9 cellular contexts compared by ENCODE assay signal in genomic region chr5:116573617-116574431, GRCh38. TPM values are rescaled to one million over a fixed set of nuclear protein-coding genes. Genes with fewer than 3 reads are reported as not detected.
DNase-seq lines count a peak whose midpoint lies in the region; ATAC-seq, FAIRE-seq and TF ChIP-seq lines count a peak whose summit lies in the region.
"Had no signal": no experiment of that assay in that cellular context is flagged by ENCODE, and none has a peak within 500 bp of the region (broad histone marks: within the 10 kb centered on the region; RNA-seq: fewer than 3 reads in every experiment).

No MANE protein-coding gene starts in this region.

- H3K4me1 Mint-ChIP-seq in activated B cell treated with CpG ODN at 0.5 μM for 24 hours = peaks cover 42% of the 10 kb centered on the region

- no peaks in the 10 kb centered on the region for H3K9me3 ChIP-seq in neutrophil

- H3K36me3 ChIP-seq in neutrophil = no peaks in the 10 kb centered on the region

- peaks cover 100% of the 10 kb centered on the region for H3K27me3 ChIP-seq in neutrophil

- H3K27ac Mint-ChIP-seq in activated B cell treated with CpG ODN at 0.5 μM for 24 hours = no peak overlapping the region

- no peaks in the 10 kb centered on the region for H3K36me3 Mint-ChIP-seq in activated B cell treated with CpG ODN at 0.5 μM for 24 hours (ENCODE audit: low read depth)

- intact Hi-C loops in activated B cell treated with CpG ODN at 0.5 μM for 24 hours (cut with micrococcal nuclease) = loop anchor here (10.0 kb wide), 3 partner anchors 489 to 1399 kb away; partner anchors contain the start of genes COMMD10 and FEM1C

- CTCF ChIA-PET in activated B cell treated with CpG ODN at 0.5 μM for 24 hours (lab: Charles Lee) = no interaction called here

- no peak for FAIRE-seq in frontal cortex (lab: Jason Lieb, UNC)

- H3K4me3 Mint-ChIP-seq in activated B cell treated with CpG ODN at 0.5 μM for 24 hours = peak overlapping the region; percentile 83

- H3K4me1 ChIP-seq in neutrophil (ENCODE audit: control insufficient read depth in 1 of 2, insufficient read depth in 1 of 2, low read depth in 1 of 2, low read length in 1 of 2) = peaks cover 42 to 46% of the 10 kb centered on the region in 2 experiments
- H3K4me1 ChIP-seq: foreskin keratinocyte had no signal

- TF ChIP-seq CTCF in activated B cell treated with CpG ODN at 0.5 μM for 24 hours (IDR thresholded peaks at IDR 0.05) (no peak), neutrophil (IDR thresholded peaks at IDR 0.05) (no peak)

- no peak overlapping the region for H3K27ac ChIP-seq in neutrophil
- H3K27ac ChIP-seq: foreskin keratinocyte had no signal

- ATAC-seq in activated B cell treated with CpG ODN at 0.5 μM for 24 hours (ENCODE audit: low read depth) = no peak
- ATAC-seq in HG03457 (IDR thresholded peaks at IDR 0.05; ENCODE audit: unreplicated experiment) = no peak
- ATAC-seq in GM19397 (IDR thresholded peaks at IDR 0.05; ENCODE audit: unreplicated experiment) = no peak

- H3K27me3 Mint-ChIP-seq in activated B cell treated with CpG ODN at 0.5 μM for 24 hours = peaks cover 56% of the 10 kb centered on the region

- no peaks in the 10 kb centered on the region for H3K9me3 Mint-ChIP-seq in activated B cell treated with CpG ODN at 0.5 μM for 24 hours

- peak; percentile 11 for DNase-seq in stimulated activated CD4-positive, alpha-beta T cell treated with anti-CD3 and anti-CD28 coated beads, Interleukin-15, amount 100 ng/mL, for 24 hours
- DNase-seq in stimulated activated CD4-positive, alpha-beta T cell treated with anti-CD3 and anti-CD28 coated beads, Interleukin-4, amount 100 ng/mL, for 24 hours = no peak
- DNase-seq in activated B cell treated with CpG ODN at 0.5 μM for 24 hours (no peak), frontal cortex (ENCODE audit: low spot score in 2 of 2) (peak; percentile 25 to 56), KG1 (lab: John Stamatoyannopoulos, UW) (no peak)

- POLR2A ChIA-PET in activated B cell treated with CpG ODN at 0.5 μM for 24 hours (lab: Charles Lee) = no interaction called here

- peak overlapping the region; percentile 69 to 80 for H3K4me3 ChIP-seq in neutrophil (ENCODE audit: low read depth in 1 of 2, low read length in 1 of 2)

RNA-seq across cellular contexts. Expression of gene SEMA6A, which starts 0.8 kb away (rescaled TPM):
- total RNA-seq in activated B cell treated with CpG ODN at 0.5 μM for 24 hours (0.20 TPM in 2 replicates), frontal cortex (15.5 TPM)

Comparison
In these comparisons a context has a peak if more than half of its experiments do, and no peak if none do; other contexts are left out.
1. DNase-seq: peak in stimulated activated CD4-positive, alpha-beta T cell treated with anti-CD3 and anti-CD28 coated beads, Interleukin-15, amount 100 ng/mL, for 24 hours (single experiment) and frontal cortex (2 of 2); none in stimulated activated CD4-positive, alpha-beta T cell treated with anti-CD3 and anti-CD28 coated beads, Interleukin-4, amount 100 ng/mL, for 24 hours (single experiment), activated B cell treated with CpG ODN at 0.5 μM for 24 hours (single experiment) and KG1 (single experiment).
2. RNA of gene SEMA6A, which starts 0.8 kb away (total RNA-seq): 15.5 TPM in frontal cortex (single experiment); 0.20 TPM in activated B cell treated with CpG ODN at 0.5 μM for 24 hours; every median in the first group is over 10 times any median in the second.